Comparison of ENCODE assay signal across 1 cellular context in genomic region chr7:127578036-127578684, GRCh38.
TF ChIP-seq lines count a peak whose summit lies in the region.

No MANE protein-coding gene starts in this region.

TF ChIP-seq in HEK293, 187 proteins besides CTCF, POLR2A, EP300 and RAD21 (continued from another document):
- peak; percentile 90 for TF ChIP-seq PRDM6 (tag by site-specific recombination; IDR thresholded peaks at IDR 0.05)
- no peak for TF ChIP-seq ZNF704 (tag by site-specific recombination; IDR thresholded peaks at IDR 0.05)
- peak; percentile 76 for TF ChIP-seq FEZF1 (tag by site-specific recombination; IDR thresholded peaks at IDR 0.05)
- TF ChIP-seq ZNF624 (tag by site-specific recombination; IDR thresholded peaks at IDR 0.05), result no peak
- peak; percentile 61 for TF ChIP-seq ZIC2 (tag by site-specific recombination; IDR thresholded peaks at IDR 0.05)
- peak; percentile 39; the same call in 1 of the 2 replicates for TF ChIP-seq OSR2 (tag by site-specific recombination; IDR thresholded peaks at IDR 0.05)
- 0 out of 2 replicates have a peak, but pooled peaks have one; percentile 58 for TF ChIP-seq ZNF843 (tag by site-specific recombination; IDR thresholded peaks at IDR 0.05)
- TF ChIP-seq ZNF2 (tag by site-specific recombination; IDR thresholded peaks at IDR 0.05), result peak; percentile 52; the same call in 1 of the 2 replicates
- no peak for TF ChIP-seq ZBTB20 (tag by site-specific recombination; IDR thresholded peaks at IDR 0.05)
- TF ChIP-seq, protein P1, sequence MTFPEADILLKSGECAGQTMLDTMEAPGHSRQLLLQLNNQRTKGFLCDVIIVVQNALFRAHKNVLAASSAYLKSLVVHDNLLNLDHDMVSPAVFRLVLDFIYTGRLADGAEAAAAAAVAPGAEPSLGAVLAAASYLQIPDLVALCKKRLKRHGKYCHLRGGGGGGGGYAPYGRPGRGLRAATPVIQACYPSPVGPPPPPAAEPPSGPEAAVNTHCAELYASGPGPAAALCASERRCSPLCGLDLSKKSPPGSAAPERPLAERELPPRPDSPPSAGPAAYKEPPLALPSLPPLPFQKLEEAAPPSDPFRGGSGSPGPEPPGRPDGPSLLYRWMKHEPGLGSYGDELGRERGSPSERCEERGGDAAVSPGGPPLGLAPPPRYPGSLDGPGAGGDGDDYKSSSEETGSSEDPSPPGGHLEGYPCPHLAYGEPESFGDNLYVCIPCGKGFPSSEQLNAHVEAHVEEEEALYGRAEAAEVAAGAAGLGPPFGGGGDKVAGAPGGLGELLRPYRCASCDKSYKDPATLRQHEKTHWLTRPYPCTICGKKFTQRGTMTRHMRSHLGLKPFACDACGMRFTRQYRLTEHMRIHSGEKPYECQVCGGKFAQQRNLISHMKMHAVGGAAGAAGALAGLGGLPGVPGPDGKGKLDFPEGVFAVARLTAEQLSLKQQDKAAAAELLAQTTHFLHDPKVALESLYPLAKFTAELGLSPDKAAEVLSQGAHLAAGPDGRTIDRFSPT (tag by site-specific recombination; IDR thresholded peaks at IDR 0.05), result 0 out of 2 replicates have a peak, but pooled peaks have one; percentile 28
- TF ChIP-seq ZSCAN30 (tag by site-specific recombination; IDR thresholded peaks at IDR 0.05), result 0 out of 2 replicates have a peak, but pooled peaks have one; percentile 38
